Comparison of ENCODE assay signal across 10 cellular contexts in genomic region chr7:141126107-141126506, GRCh38.
"Had no signal": no experiment of that assay in that cellular context is flagged by ENCODE, and none has a peak within 500 bp of the region (broad histone marks: within the 10 kb centered on the region; RNA-seq: fewer than 3 reads in every experiment).

No MANE protein-coding gene starts in this region.

- DNase-seq: GM23248, H7, HFFc6, KG1 had no signal

- H3K9ac ChIP-seq: GM23248 had no signal

- H3K27ac Mint-ChIP-seq: HFFc6 had no signal

- H3K27ac ChIP-seq: GM23248, HL-60 had no signal

- H3K36me3 ChIP-seq: HAP-1 had no signal

- H3K4me3 ChIP-seq: GM23248, HAP-1, K562 had no signal

- FAIRE-seq: HepG2, HTR-8/SVneo, K562 had no signal

- ATAC-seq: HCT116, HepG2, K562 had no signal

- H3K9me3 ChIP-seq: HAP-1 had no signal

- H2AFZ ChIP-seq: GM23248 had no signal

- H3K4me3 Mint-ChIP-seq: HFFc6 had no signal
